In the genomic region with DNA sequence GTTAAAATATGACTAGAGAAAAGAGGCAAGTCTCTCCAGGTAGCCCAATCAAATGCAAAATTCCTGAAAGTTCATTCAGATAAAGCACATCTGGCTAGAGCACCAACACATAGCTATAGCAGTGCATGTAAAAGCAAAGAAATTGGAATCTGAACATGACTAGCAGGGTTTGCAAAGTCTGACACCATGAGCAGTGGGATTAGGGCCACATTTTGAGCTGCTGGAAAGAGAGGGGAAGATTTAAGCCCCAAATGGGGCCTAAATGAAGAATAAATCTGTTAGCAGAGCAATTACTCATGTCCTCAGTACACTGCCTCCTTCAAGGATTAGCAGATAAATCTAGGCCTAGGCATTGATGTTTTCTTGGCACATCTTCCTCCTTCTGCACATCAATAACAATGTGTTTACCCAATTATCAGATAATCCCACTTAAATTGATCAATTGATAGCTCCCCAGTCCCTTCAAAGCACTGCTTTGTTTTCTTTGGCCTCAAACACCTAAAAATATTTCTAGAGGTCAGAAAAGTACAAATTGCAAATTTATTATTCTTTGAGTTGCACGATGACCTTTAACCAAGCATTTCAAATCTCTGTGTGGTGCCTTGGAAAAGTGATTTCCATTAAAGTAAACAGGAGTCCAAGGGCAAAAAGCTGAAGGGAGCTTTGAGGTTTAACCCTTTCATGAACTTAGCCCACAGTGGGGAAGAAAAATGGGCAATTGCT, we compare ENCODE assay signal across 16 cellular contexts.
"Had no signal": no experiment of that assay in that cellular context is flagged by ENCODE, and none has a peak within 500 bp of the region (broad histone marks: within the 10 kb centered on the region; RNA-seq: fewer than 3 reads in every experiment).

No MANE protein-coding gene starts in this region.

- H3K4me1 Mint-ChIP-seq: activated T-helper 17 cell treated with anti-CD3 and anti-CD28 coated beads, Interleukin-2, amount 50 U/mL, for 72 hours; naive thymus-derived CD8-positive, alpha-beta T cell had no signal

- H3K9me3 ChIP-seq: ascending aorta, left ventricle myocardium inferior, right atrium auricular region, thoracic aorta, upper lobe of right lung had no signal

- H3K27ac Mint-ChIP-seq: activated T-helper 17 cell treated with anti-CD3 and anti-CD28 coated beads, Interleukin-2, amount 50 U/mL, for 72 hours; naive thymus-derived CD8-positive, alpha-beta T cell; T-helper 2 cell treated with Interferon-gamma antibody and Interleukin-4, amounts not matched to agents 5 μg/mL and 100 μg/mL, for 36 hours had no signal

- H3K4me3 Mint-ChIP-seq: activated T-helper 17 cell treated with anti-CD3 and anti-CD28 coated beads, Interleukin-2, amount 50 U/mL, for 72 hours; naive thymus-derived CD8-positive, alpha-beta T cell; T-helper 2 cell treated with Interferon-gamma antibody and Interleukin-4, amounts not matched to agents 5 μg/mL and 100 μg/mL, for 36 hours had no signal

- ATAC-seq: activated T-helper 17 cell treated with anti-CD3 and anti-CD28 coated beads, Interleukin-2, amount 50 U/mL, for 72 hours; naive thymus-derived CD8-positive, alpha-beta T cell; upper lobe of right lung had no signal

- H3K27me3 Mint-ChIP-seq: activated T-helper 17 cell treated with anti-CD3 and anti-CD28 coated beads, Interleukin-2, amount 50 U/mL, for 72 hours; naive thymus-derived CD8-positive, alpha-beta T cell had no signal

- H3K27me3 ChIP-seq: ascending aorta, cardiac muscle cell, right atrium auricular region, spleen, upper lobe of right lung had no signal

- H3K4me1 ChIP-seq: ascending aorta, left ventricle myocardium inferior, right atrium auricular region, spleen, upper lobe of right lung had no signal

- H3K4me3 ChIP-seq: ascending aorta, cardiac muscle cell, left ventricle myocardium inferior, right atrium auricular region, spleen, thoracic aorta, upper lobe of right lung had no signal

- H3K27ac ChIP-seq: ascending aorta, cardiac muscle cell, left ventricle myocardium inferior, right atrium auricular region, spleen, thoracic aorta, upper lobe of right lung had no signal

- H3K36me3 ChIP-seq: ascending aorta, cardiac muscle cell, left ventricle myocardium inferior, right atrium auricular region, spleen, thoracic aorta, upper lobe of right lung had no signal

- H3K36me3 Mint-ChIP-seq: naive thymus-derived CD8-positive, alpha-beta T cell had no signal

- DNase-seq: activated CD4-positive, alpha-beta T cell treated with anti-CD3 and anti-CD28 coated beads, Interleukin-2, amount 50 U/mL, for 4 hours; activated CD4-positive, CD25-positive, alpha-beta regulatory T cell treated with anti-CD3 and anti-CD28 coated beads, Interleukin-2, amount 50 U/mL, for 72 hours; activated naive CD4-positive, alpha-beta T cell treated with Interleukin-2 at 50 U/mL for 16 hours; activated T-cell treated with anti-CD3 and anti-CD28 coated beads for 4 hours; left ventricle myocardium inferior; mesenchymal stem cell; naive thymus-derived CD8-positive, alpha-beta T cell; posterior cingulate gyrus; spleen; upper lobe of right lung had no signal
